22 cellular contexts compared by ENCODE assay signal in the genomic region with DNA sequence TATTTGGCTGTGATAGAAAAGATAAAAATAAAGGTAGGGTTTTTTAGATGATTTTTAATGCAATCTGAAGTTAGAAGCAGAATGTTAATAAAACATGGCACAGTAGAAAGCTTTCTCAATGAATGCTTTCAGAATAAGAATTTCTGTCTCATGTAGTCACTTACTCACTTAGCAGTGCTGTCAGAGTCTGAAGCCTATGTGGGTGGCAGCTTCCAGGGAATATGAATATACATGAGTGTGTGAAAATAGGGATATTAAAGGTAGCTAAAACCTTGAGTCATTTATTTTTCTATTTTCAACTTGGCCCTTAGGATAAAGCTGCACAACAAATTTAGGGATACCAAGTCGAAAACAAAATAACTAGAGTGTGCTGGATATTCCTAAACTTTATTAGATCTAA.
"Had no signal": no experiment of that assay in that cellular context is flagged by ENCODE, and none has a peak within 500 bp of the region (broad histone marks: within the 10 kb centered on the region; RNA-seq: fewer than 3 reads in every experiment).

No MANE protein-coding gene starts in this region.

- H3K4me1 ChIP-seq: heart right ventricle, pancreas, prostate gland, suprapubic skin, tibial nerve, upper lobe of right lung, vagina had no signal

- ATAC-seq: esophagus mucosa; heart right ventricle; left lobe of liver; mucosa of descending colon; naive thymus-derived CD8-positive, alpha-beta T cell; pancreas; sciatic nerve; stimulated activated effector memory CD8-positive, alpha-beta T cell treated with anti-CD3 and anti-CD28 coated beads, Interleukin-12 subunit alpha, Interleukin-12 subunit beta, amount 100 ng/mL, for 72 hours; stimulated activated naive CD8-positive, alpha-beta T cell treated with anti-CD3 and anti-CD28 coated beads, Interleukin-15, Interleukin-2, amounts not matched to agents 100 U/mL and 50 U/mL, for 24 hours; upper lobe of right lung had no signal

- H3K9me3 ChIP-seq: heart right ventricle, mucosa of descending colon, pancreas, prostate gland, suprapubic skin, upper lobe of right lung, vagina had no signal

- H3K27ac ChIP-seq: dorsolateral prefrontal cortex, heart right ventricle, pancreas, prostate gland, suprapubic skin, tibial nerve, upper lobe of right lung, vagina had no signal

- H3K27me3 ChIP-seq: dorsolateral prefrontal cortex, heart right ventricle, pancreas, suprapubic skin, tibial nerve, upper lobe of right lung, vagina had no signal

- H3K36me3 ChIP-seq: heart right ventricle, pancreas, prostate gland, suprapubic skin, tibial nerve, upper lobe of right lung, vagina had no signal

- DNase-seq: cortex of kidney; dorsolateral prefrontal cortex; effector CD8-positive, alpha-beta T cell; heart right ventricle; islet precursor cell; mammary epithelial cell; mucosa of descending colon; naive thymus-derived CD8-positive, alpha-beta T cell; pancreas; stimulated activated CD4-positive, alpha-beta T cell treated with anti-CD3 and anti-CD28 coated beads, Interleukin-12 subunit alpha, Interleukin-12 subunit beta, amount 100 ng/mL, for 4 hours; stimulated activated CD4-positive, alpha-beta T cell treated with anti-CD3 and anti-CD28 coated beads, Interleukin-2, amount 100 ng/mL, for 48 hours; stimulated activated CD8-positive, alpha-beta memory T cell treated with anti-CD3 and anti-CD28 coated beads, Interleukin-4, amount 100 ng/mL, for 48 hours; stimulated activated naive CD8-positive, alpha-beta T cell treated with anti-CD3 and anti-CD28 coated beads, Interleukin-15, Interleukin-2, amounts not matched to agents 100 U/mL and 50 U/mL, for 24 hours; upper lobe of right lung had no signal

- H3K4me3 ChIP-seq: dorsolateral prefrontal cortex, heart right ventricle, mucosa of descending colon, pancreas, prostate gland, suprapubic skin, tibial nerve, upper lobe of right lung, vagina had no signal
